Comparison of ENCODE assay signal across 26 cellular contexts in the genomic region with DNA sequence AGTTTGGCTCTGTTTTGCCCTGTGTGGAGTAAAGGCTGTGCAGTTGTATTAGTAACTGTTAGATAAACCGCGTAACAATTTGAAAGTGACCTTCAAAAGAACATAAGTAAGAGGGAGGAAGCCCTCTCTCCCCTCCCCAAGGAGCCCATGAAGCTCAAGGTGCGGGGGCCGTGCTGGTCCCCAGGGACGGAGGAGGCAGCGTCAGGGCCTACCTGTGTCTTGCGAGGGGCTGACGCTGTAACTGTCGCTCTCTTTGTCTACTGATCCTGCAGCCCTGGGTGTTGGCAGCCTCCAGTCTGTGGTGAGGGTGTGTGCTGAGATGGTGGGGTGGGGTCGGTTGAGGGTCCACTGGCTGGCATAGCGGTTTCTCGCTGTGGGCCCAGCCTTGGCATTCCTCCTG.
"Had no signal": no experiment of that assay in that cellular context is flagged by ENCODE, and none has a peak within 500 bp of the region (broad histone marks: within the 10 kb centered on the region; RNA-seq: fewer than 3 reads in every experiment).

No MANE protein-coding gene starts in this region.

- H3K9me3 Mint-ChIP-seq: dendritic cell treated with granulocyte-macrophage colony-stimulating factor and Interleukin-4, amounts not matched to agents 40 ng/mL and 50 ng/mL, for 4 days; mesothelial cell of epicardium had no signal

- FAIRE-seq: endometrium, islet of Langerhans, keratinocyte had no signal

- H3K36me3 ChIP-seq: colonic mucosa, esophagus squamous epithelium, gastrocnemius medialis, heart right ventricle, left lung, lower lobe of right lung had no signal

- H3K4me3 Mint-ChIP-seq: dendritic cell treated with granulocyte-macrophage colony-stimulating factor and Interleukin-4, amounts not matched to agents 40 ng/mL and 50 ng/mL, for 4 days; effector memory CD8-positive, alpha-beta T cell; endodermal cell; mesothelial cell of epicardium had no signal

- H3K27me3 ChIP-seq: colonic mucosa, esophagus squamous epithelium, gastrocnemius medialis, heart right ventricle, left lung had no signal

- H3K4me1 ChIP-seq: colonic mucosa, esophagus squamous epithelium, gastrocnemius medialis, heart right ventricle, left lung, lower lobe of right lung had no signal

- DNase-seq: colonic mucosa; cortex of kidney; effector CD8-positive, alpha-beta T cell; effector memory CD8-positive, alpha-beta T cell; endodermal cell; erythroblast; esophagus squamous epithelium; foreskin fibroblast; foreskin melanocyte; gastrocnemius medialis; glutamatergic neuron; heart right ventricle; hippocampal formation; left cardiac atrium; left lung; left ventricle myocardium superior; lower lobe of right lung; mesenchymal stem cell; mucosa of descending colon had no signal

- H3K36me3 Mint-ChIP-seq: mesothelial cell of epicardium had no signal

- H3K27me3 Mint-ChIP-seq: dendritic cell treated with granulocyte-macrophage colony-stimulating factor and Interleukin-4, amounts not matched to agents 40 ng/mL and 50 ng/mL, for 4 days; effector memory CD8-positive, alpha-beta T cell had no signal

- H3K27ac Mint-ChIP-seq: dendritic cell treated with granulocyte-macrophage colony-stimulating factor and Interleukin-4, amounts not matched to agents 40 ng/mL and 50 ng/mL, for 4 days; effector memory CD8-positive, alpha-beta T cell; endodermal cell; mesothelial cell of epicardium had no signal

- ATAC-seq: effector memory CD8-positive, alpha-beta T cell; esophagus mucosa; gastrocnemius medialis; left cardiac atrium had no signal

- H3K27ac ChIP-seq: colonic mucosa, epithelial cell of prostate, esophagus squamous epithelium, gastrocnemius medialis, heart right ventricle, left lung, lower lobe of right lung had no signal

- H3K9me3 ChIP-seq: colonic mucosa, gastrocnemius medialis, heart right ventricle, left lung, lower lobe of right lung, mucosa of descending colon had no signal

- H3K4me3 ChIP-seq: colonic mucosa, esophagus squamous epithelium, gastrocnemius medialis, heart right ventricle, left lung, lower lobe of right lung, mucosa of descending colon had no signal
